In the genomic region with DNA sequence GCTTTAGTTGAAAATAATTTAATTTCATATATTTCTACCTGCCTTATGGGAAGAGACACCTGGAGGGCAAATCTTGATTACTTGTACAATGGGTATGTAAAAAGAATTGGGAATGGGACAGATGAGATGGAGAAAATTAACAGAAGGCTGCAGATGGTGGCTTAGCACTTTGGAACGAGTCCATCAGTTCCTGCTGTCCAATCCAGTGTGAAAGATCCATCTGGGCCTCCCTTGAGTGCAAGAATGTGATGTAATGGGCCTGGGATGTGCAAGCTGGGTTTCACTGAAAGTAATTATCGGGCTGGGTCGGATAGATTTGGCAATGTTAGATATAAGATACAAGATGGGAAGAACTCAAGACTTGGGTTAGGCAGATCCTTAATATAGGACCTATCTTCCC, we compare ENCODE assay signal across 1 cellular context.
TF ChIP-seq lines count a peak whose summit lies in the region.

No MANE protein-coding gene starts in this region.

TF ChIP-seq in GM23338, 12 proteins besides CTCF, POLR2A, EP300 and RAD21 (continued from another document):
- TF ChIP-seq, protein P1, sequence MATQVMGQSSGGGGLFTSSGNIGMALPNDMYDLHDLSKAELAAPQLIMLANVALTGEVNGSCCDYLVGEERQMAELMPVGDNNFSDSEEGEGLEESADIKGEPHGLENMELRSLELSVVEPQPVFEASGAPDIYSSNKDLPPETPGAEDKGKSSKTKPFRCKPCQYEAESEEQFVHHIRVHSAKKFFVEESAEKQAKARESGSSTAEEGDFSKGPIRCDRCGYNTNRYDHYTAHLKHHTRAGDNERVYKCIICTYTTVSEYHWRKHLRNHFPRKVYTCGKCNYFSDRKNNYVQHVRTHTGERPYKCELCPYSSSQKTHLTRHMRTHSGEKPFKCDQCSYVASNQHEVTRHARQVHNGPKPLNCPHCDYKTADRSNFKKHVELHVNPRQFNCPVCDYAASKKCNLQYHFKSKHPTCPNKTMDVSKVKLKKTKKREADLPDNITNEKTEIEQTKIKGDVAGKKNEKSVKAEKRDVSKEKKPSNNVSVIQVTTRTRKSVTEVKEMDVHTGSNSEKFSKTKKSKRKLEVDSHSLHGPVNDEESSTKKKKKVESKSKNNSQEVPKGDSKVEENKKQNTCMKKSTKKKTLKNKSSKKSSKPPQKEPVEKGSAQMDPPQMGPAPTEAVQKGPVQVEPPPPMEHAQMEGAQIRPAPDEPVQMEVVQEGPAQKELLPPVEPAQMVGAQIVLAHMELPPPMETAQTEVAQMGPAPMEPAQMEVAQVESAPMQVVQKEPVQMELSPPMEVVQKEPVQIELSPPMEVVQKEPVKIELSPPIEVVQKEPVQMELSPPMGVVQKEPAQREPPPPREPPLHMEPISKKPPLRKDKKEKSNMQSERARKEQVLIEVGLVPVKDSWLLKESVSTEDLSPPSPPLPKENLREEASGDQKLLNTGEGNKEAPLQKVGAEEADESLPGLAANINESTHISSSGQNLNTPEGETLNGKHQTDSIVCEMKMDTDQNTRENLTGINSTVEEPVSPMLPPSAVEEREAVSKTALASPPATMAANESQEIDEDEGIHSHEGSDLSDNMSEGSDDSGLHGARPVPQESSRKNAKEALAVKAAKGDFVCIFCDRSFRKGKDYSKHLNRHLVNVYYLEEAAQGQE (IDR thresholded peaks at IDR 0.05; ENCODE audit: unreplicated experiment): no peak
- TF ChIP-seq POLR2AphosphoS5 (IDR thresholded peaks at IDR 0.05; ENCODE audit: low read depth) (no peak), CREB1 (CRISPR knock-in tag; IDR thresholded peaks at IDR 0.05; ENCODE audit: low read depth) (no peak), NANOG (IDR thresholded peaks at IDR 0.05; ENCODE audit: borderline replicate concordance) (no peak), STAT1 (IDR thresholded peaks at IDR 0.05; ENCODE audit: unreplicated experiment) (no peak), ZNF114 (CRISPR knock-in tag; IDR thresholded peaks at IDR 0.05) (no peak), ZNF331 (CRISPR knock-in tag; IDR thresholded peaks at IDR 0.05; ENCODE audit: low read depth) (no peak), EZH2phosphoT487 (IDR thresholded peaks at IDR 0.05; ENCODE audit: unreplicated experiment) (no peak)
- TF ChIP-seq, protein P2, sequence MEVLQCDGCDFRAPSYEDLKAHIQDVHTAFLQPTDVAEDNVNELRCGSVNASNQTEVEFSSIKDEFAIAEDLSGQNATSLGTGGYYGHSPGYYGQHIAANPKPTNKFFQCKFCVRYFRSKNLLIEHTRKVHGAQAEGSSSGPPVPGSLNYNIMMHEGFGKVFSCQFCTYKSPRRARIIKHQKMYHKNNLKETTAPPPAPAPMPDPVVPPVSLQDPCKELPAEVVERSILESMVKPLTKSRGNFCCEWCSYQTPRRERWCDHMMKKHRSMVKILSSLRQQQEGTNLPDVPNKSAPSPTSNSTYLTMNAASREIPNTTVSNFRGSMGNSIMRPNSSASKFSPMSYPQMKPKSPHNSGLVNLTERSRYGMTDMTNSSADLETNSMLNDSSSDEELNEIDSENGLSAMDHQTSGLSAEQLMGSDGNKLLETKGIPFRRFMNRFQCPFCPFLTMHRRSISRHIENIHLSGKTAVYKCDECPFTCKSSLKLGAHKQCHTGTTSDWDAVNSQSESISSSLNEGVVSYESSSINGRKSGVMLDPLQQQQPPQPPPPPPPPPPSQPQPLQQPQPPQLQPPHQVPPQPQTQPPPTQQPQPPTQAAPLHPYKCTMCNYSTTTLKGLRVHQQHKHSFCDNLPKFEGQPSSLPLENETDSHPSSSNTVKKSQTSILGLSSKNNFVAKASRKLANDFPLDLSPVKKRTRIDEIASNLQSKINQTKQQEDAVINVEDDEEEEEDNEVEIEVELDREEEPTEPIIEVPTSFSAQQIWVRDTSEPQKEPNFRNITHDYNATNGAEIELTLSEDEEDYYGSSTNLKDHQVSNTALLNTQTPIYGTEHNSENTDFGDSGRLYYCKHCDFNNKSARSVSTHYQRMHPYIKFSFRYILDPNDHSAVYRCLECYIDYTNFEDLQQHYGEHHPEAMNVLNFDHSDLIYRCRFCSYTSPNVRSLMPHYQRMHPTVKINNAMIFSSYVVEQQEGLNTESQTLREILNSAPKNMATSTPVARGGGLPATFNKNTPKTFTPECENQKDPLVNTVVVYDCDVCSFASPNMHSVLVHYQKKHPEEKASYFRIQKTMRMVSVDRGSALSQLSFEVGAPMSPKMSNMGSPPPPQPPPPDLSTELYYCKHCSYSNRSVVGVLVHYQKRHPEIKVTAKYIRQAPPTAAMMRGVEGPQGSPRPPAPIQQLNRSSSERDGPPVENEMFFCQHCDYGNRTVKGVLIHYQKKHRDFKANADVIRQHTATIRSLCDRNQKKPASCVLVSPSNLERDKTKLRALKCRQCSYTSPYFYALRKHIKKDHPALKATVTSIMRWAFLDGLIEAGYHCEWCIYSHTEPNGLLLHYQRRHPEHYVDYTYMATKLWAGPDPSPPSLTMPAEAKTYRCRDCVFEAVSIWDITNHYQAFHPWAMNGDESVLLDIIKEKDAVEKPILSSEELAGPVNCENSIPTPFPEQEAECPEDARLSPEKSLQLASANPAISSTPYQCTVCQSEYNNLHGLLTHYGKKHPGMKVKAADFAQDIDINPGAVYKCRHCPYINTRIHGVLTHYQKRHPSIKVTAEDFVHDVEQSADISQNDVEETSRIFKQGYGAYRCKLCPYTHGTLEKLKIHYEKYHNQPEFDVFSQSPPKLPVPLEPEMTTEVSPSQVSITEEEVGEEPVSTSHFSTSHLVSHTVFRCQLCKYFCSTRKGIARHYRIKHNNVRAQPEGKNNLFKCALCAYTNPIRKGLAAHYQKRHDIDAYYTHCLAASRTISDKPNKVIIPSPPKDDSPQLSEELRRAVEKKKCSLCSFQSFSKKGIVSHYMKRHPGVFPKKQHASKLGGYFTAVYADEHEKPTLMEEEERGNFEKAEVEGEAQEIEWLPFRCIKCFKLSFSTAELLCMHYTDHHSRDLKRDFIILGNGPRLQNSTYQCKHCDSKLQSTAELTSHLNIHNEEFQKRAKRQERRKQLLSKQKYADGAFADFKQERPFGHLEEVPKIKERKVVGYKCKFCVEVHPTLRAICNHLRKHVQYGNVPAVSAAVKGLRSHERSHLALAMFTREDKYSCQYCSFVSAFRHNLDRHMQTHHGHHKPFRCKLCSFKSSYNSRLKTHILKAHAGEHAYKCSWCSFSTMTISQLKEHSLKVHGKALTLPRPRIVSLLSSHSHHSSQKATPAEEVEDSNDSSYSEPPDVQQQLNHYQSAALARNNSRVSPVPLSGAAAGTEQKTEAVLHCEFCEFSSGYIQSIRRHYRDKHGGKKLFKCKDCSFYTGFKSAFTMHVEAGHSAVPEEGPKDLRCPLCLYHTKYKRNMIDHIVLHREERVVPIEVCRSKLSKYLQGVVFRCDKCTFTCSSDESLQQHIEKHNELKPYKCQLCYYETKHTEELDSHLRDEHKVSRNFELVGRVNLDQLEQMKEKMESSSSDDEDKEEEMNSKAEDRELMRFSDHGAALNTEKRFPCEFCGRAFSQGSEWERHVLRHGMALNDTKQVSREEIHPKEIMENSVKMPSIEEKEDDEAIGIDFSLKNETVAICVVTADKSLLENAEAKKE (CRISPR knock-in tag; IDR thresholded peaks at IDR 0.05): no peak
- TF ChIP-seq, protein P3, sequence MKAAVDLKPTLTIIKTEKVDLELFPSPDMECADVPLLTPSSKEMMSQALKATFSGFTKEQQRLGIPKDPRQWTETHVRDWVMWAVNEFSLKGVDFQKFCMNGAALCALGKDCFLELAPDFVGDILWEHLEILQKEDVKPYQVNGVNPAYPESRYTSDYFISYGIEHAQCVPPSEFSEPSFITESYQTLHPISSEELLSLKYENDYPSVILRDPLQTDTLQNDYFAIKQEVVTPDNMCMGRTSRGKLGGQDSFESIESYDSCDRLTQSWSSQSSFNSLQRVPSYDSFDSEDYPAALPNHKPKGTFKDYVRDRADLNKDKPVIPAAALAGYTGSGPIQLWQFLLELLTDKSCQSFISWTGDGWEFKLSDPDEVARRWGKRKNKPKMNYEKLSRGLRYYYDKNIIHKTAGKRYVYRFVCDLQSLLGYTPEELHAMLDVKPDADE (IDR thresholded peaks at IDR 0.05): no peak
